ENCODE assay signal across 16 cellular contexts in the genomic region with DNA sequence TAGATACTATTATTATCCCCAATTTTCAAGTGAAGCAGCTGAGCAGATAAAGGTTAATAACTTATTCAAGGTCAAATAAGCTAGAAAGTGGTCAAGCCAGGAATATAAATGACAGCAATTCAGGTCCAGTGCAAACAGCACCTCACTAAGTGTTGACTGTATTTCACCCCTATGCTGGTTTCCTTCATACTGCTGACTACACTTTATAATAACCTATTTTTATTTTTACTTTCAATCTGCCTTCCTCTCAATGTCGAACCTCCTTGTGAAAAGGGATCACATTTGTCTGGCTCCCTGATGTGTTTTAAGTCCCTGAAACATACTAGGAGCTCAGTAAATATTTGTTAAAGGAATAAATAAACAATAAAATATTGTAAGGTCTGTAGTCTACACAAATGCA.
DNase-seq lines count a peak whose midpoint lies in the region; TF ChIP-seq lines count a peak whose summit lies in the region.
"Had no signal": no experiment of that assay in that cellular context is flagged by ENCODE, and none has a peak within 500 bp of the region (broad histone marks: within the 10 kb centered on the region; RNA-seq: fewer than 3 reads in every experiment).

No MANE protein-coding gene starts in this region.

- no peak overlapping the region for H3K27ac ChIP-seq in substantia nigra (ENCODE audit: low read depth, low read length, poor library complexity, severe bottlenecking)
- H3K27ac ChIP-seq: RWPE1, SJCRH30 had no signal

- no peak overlapping the region for H3K4me3 Mint-ChIP-seq in osteocyte (ENCODE audit: unreplicated experiment)
- H3K4me3 Mint-ChIP-seq: CD4-positive, CD25-positive, alpha-beta regulatory T cell had no signal

- peak overlapping the region; percentile 29 for H3K4me3 ChIP-seq in endocrine pancreas (ENCODE audit: control insufficient read depth, insufficient read depth, low read length)
- no peak overlapping the region for H3K4me3 ChIP-seq in H7 (ENCODE audit: insufficient read depth, low read depth, low read length)
- H3K4me3 ChIP-seq: SJCRH30 had no signal

- no peaks in the 10 kb centered on the region for H3K9me3 Mint-ChIP-seq in osteocyte (ENCODE audit: unreplicated experiment)

- H3K27ac Mint-ChIP-seq in osteocyte (ENCODE audit: unreplicated experiment): peak overlapping the region; percentile 51
- H3K27ac Mint-ChIP-seq: CD4-positive, CD25-positive, alpha-beta regulatory T cell had no signal

- no peaks in the 10 kb centered on the region for H3K4me1 ChIP-seq in endocrine pancreas (ENCODE audit: control insufficient read depth, insufficient read depth, low read length)

- H3K36me3 ChIP-seq in endocrine pancreas (ENCODE audit: control insufficient read depth, insufficient read depth, low read length): no peaks in the 10 kb centered on the region
- no peaks in the 10 kb centered on the region for H3K36me3 ChIP-seq in H7 (replicated peaks; ENCODE audit: control insufficient read depth, insufficient read depth, low read length)
- H3K36me3 ChIP-seq: SJCRH30 had no signal

- H3K27me3 Mint-ChIP-seq in osteocyte (ENCODE audit: unreplicated experiment): no peaks in the 10 kb centered on the region
- H3K27me3 Mint-ChIP-seq: CD4-positive, CD25-positive, alpha-beta regulatory T cell had no signal

- H3K9me3 ChIP-seq in endocrine pancreas (ENCODE audit: control insufficient read depth, low read length): no peaks in the 10 kb centered on the region
- H3K9me3 ChIP-seq: SJCRH30 had no signal

- H3K9ac ChIP-seq in endocrine pancreas (ENCODE audit: control insufficient read depth, insufficient read depth, low read length): no peak overlapping the region

- H3K36me3 Mint-ChIP-seq in osteocyte (ENCODE audit: unreplicated experiment): no peaks in the 10 kb centered on the region
- H3K36me3 Mint-ChIP-seq: CD4-positive, CD25-positive, alpha-beta regulatory T cell had no signal

- H3K4me1 Mint-ChIP-seq in osteocyte (ENCODE audit: unreplicated experiment): peaks cover 50% of the 10 kb centered on the region
- H3K4me1 Mint-ChIP-seq: CD4-positive, CD25-positive, alpha-beta regulatory T cell had no signal

- H3K27me3 ChIP-seq in endocrine pancreas (ENCODE audit: control insufficient read depth, insufficient read depth, low read length) (no peaks in the 10 kb centered on the region), H7 (ENCODE audit: control insufficient read depth, insufficient read depth, low read length) (no peaks in the 10 kb centered on the region)
- H3K27me3 ChIP-seq: SJCRH30 had no signal

- no peak for TF ChIP-seq CTCF in osteocyte (IDR thresholded peaks at IDR 0.05)

- peak; percentile 1 for DNase-seq in NCI-H345 (lab: John Stamatoyannopoulos, UW)
- no peak for DNase-seq in NCI-H345 treated with DMSO at 0.1 percent for 48 hours (lab: John Stamatoyannopoulos, UW; ENCODE audit: unreplicated experiment)
- DNase-seq in NCI-H146 (lab: John Stamatoyannopoulos, UW): peak; percentile 32
- DNase-seq in osteocyte (ENCODE audit: extremely low spot score, unreplicated experiment): no peak
- DNase-seq in substantia nigra (lab: John Stamatoyannopoulos, UW): no peak
- no peak for DNase-seq in H7
- no peak for DNase-seq in activated CD8-positive, alpha-beta memory T cell treated with anti-CD3 and anti-CD28 coated beads, Interleukin-2, amount 50 U/mL, for 4 hours
- DNase-seq: AML-193; CD4-positive, CD25-positive, alpha-beta regulatory T cell; Karpas-422; NCI-H1417 treated with DMSO at 0.1 percent for 48 hours; NCI-H2107; NCI-H226; SJCRH30 had no signal

Comparison
In these comparisons a context has a peak if more than half of its experiments do, and no peak if none do; other contexts are left out.
1. DNase-seq: peak in NCI-H345 (single experiment) and NCI-H146 (single experiment); none in NCI-H345 treated with DMSO at 0.1 percent for 48 hours (single experiment), osteocyte (single experiment), substantia nigra (0 of 49), H7 (single experiment) and activated CD8-positive, alpha-beta memory T cell treated with anti-CD3 and anti-CD28 coated beads, Interleukin-2, amount 50 U/mL, for 4 hours (single experiment).